ENCODE assay signal across 20 cellular contexts in genomic region chr21:15472108-15472507, GRCh38.
"Had no signal": no experiment of that assay in that cellular context is flagged by ENCODE, and none has a peak within 500 bp of the region (broad histone marks: within the 10 kb centered on the region; RNA-seq: fewer than 3 reads in every experiment).

No MANE protein-coding gene starts in this region.

- DNase-seq: colonic mucosa; dermis blood vessel endothelial cell; effector CD4-positive, alpha-beta T cell; endodermal cell; foreskin melanocyte; heart right ventricle; hypothalamus; naive thymus-derived CD4-positive, alpha-beta T cell; nephron progenitor cell; stimulated activated CD4-positive, alpha-beta T cell treated with anti-CD3 and anti-CD28 coated beads, Interleukin-4, amount 100 ng/mL, for 1 hour; stimulated activated CD8-positive, alpha-beta memory T cell treated with anti-CD3 and anti-CD28 coated beads, Interleukin-4, amount 100 ng/mL, for 48 hours; stimulated activated naive CD8-positive, alpha-beta T cell treated with anti-CD3 and anti-CD28 coated beads, Interleukin-15, Interleukin-2, amounts not matched to agents 100 U/mL and 50 U/mL, for 24 hours; thyroid gland had no signal

- H3K36me3 ChIP-seq: colonic mucosa, heart right ventricle, prostate gland, suprapubic skin, thyroid gland had no signal

- H3K4me3 ChIP-seq: colonic mucosa, heart right ventricle, prostate gland, suprapubic skin, thyroid gland had no signal

- H3K9me3 ChIP-seq: colonic mucosa, heart right ventricle, prostate gland, suprapubic skin, thyroid gland had no signal

- H3K27ac ChIP-seq: colonic mucosa, heart right ventricle, parathyroid adenoma, prostate gland, suprapubic skin, thyroid gland had no signal

- FAIRE-seq: endothelial cell of umbilical vein, islet of Langerhans, urothelium cell line had no signal

- H3K9ac ChIP-seq: parathyroid adenoma had no signal

- H3K4me1 ChIP-seq: colonic mucosa, parathyroid adenoma, prostate gland, suprapubic skin, thyroid gland had no signal

- H3K79me2 ChIP-seq: parathyroid adenoma had no signal

- ATAC-seq: naive thymus-derived CD4-positive, alpha-beta T cell; stimulated activated effector memory CD8-positive, alpha-beta T cell treated with anti-CD3 and anti-CD28 coated beads, Interleukin-12 subunit alpha, Interleukin-12 subunit beta, amount 100 ng/mL, for 72 hours; stimulated activated naive CD8-positive, alpha-beta T cell treated with anti-CD3 and anti-CD28 coated beads, Interleukin-15, Interleukin-2, amounts not matched to agents 100 U/mL and 50 U/mL, for 24 hours had no signal

- H2AFZ ChIP-seq: parathyroid adenoma had no signal

- H3K27me3 ChIP-seq: colonic mucosa, heart right ventricle, suprapubic skin, thyroid gland had no signal
